In the genomic region with DNA sequence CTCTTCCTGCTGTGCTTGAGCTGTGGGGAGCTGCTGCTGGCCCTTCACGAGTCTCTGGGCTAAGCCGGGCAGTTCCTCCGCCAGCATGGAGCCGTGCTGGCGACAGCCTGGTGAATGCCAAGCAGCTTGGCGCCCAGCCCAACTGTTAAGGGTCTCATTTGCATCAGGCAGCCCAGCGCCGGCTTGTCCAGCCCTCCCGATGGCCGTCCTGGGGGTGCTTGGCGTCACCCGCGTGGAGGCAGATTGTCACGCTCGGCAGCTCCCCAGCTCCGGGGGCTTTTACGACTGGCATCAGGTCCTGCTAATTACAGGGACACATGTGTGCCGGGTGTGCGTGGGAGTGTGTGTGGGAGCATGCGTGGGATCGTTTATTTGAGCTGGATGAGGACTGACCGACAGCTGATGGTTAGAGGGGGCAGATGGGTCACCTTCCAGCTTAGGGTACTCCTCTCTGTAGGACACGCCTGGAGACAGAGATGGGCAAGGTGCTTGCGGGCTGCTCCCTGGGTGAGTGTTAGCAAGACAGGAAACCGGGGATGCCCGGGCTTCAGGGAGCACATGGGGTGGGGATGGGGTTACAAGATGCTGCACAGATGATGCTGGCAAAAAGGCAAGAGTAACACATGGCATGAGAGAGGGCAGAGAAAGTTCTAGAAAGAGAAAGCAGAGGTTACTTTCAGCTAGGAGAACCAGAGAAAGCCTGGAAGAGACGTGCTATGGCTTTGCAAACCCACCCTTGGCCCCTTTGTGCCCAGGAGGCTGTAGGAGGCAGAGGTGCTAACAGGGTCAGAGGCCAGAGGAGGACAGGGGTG, we compare ENCODE assay signal across 16 cellular contexts.
DNase-seq lines count a peak whose midpoint lies in the region; ATAC-seq, FAIRE-seq and TF ChIP-seq lines count a peak whose summit lies in the region.
"Had no signal": no experiment of that assay in that cellular context is flagged by ENCODE, and none has a peak within 500 bp of the region (broad histone marks: within the 10 kb centered on the region; RNA-seq: fewer than 3 reads in every experiment).

No MANE protein-coding gene starts in this region.

- peak; percentile 100 for DNase-seq in COR-L47 (lab: John Stamatoyannopoulos, UW)
- peak; percentile 82 for DNase-seq in NCI-H128 (lab: John Stamatoyannopoulos, UW; ENCODE audit: unreplicated experiment)
- peak; percentile 39 for DNase-seq in NCI-H748 treated with DMSO at 0.1 percent for 48 hours (lab: John Stamatoyannopoulos, UW)
- DNase-seq in mucosa of descending colon = peak in 2 of 3 donors; percentile 60 to 65
- no peak for DNase-seq in GOT3 (lab: John Stamatoyannopoulos, UW)
- DNase-seq in PC-3 = no peak
- DNase-seq in AG20443 (ENCODE audit: low spot score) = no peak
- no peak for DNase-seq in frontal cortex (ENCODE audit: low spot score in 2 of 2)
- DNase-seq: activated effector memory CD4-positive, alpha-beta T cell treated with anti-CD3 and anti-CD28 coated beads, Interleukin-2, amount 50 U/mL, for 16 hours; immature natural killer cell; NCI-H1930; stimulated activated CD4-positive, alpha-beta T cell treated with anti-CD3 and anti-CD28 coated beads, Interleukin-2, amount 100 ng/mL, for 48 hours had no signal

- no peaks in the 10 kb centered on the region for H3K9me2 ChIP-seq in PC-3 (replicated peaks; ENCODE audit: low read length)

- no peak for TF ChIP-seq CTCF in mucosa of descending colon (IDR thresholded peaks at IDR 0.05)
- TF ChIP-seq CTCF in PC-3 (conservative IDR thresholded peaks at IDR 0.05; ENCODE audit: low read depth, low read length) = no peak

- H3K27me3 ChIP-seq in PC-3 (ENCODE audit: low read length) = peaks cover 37% of the 10 kb centered on the region
- H3K27me3 ChIP-seq: vagina had no signal

- POLR2A ChIA-PET in PC-3 (lab: Charles Lee; ENCODE audit: unreplicated experiment) = no interaction called here

- no peak for FAIRE-seq in frontal cortex (lab: Jason Lieb, UNC)
- FAIRE-seq: GM12891 had no signal

- no peak overlapping the region for H3K4me2 ChIP-seq in PC-3 (ENCODE audit: low read length)

- no peak overlapping the region for H3K27ac ChIP-seq in PC-3 (ENCODE audit: low read length)
- H3K27ac ChIP-seq: gastroesophageal sphincter, vagina had no signal

- H2AFZ ChIP-seq in PC-3 (ENCODE audit: low read length) = no peak overlapping the region

- no peaks in the 10 kb centered on the region for H3F3A ChIP-seq in PC-3 (ENCODE audit: low read length, unreplicated experiment)

- ATAC-seq in mucosa of descending colon (peak; percentile 29), PC-3 (no peak)
- ATAC-seq: gastroesophageal sphincter, Right ventricle myocardium inferior had no signal

- no peaks in the 10 kb centered on the region for H3K9me3 ChIP-seq in mucosa of descending colon
- no peaks in the 10 kb centered on the region for H3K9me3 ChIP-seq in PC-3 (ENCODE audit: low read length)
- H3K9me3 ChIP-seq: gastroesophageal sphincter, vagina had no signal

- H3K36me3 ChIP-seq in mucosa of descending colon (ENCODE audit: low read depth) (no peaks in the 10 kb centered on the region), PC-3 (ENCODE audit: low read depth, low read length) (no peaks in the 10 kb centered on the region)
- H3K36me3 ChIP-seq: gastroesophageal sphincter, vagina had no signal

- no peaks in the 10 kb centered on the region for H4K20me1 ChIP-seq in PC-3 (ENCODE audit: low read length)

- no peaks in the 10 kb centered on the region for H3K79me2 ChIP-seq in PC-3 (ENCODE audit: low read length)

- no peak overlapping the region for H3K9ac ChIP-seq in PC-3 (ENCODE audit: low read length)

- CTCF ChIA-PET in PC-3 (lab: Charles Lee) = no interaction called here

- H3K4me1 ChIP-seq in mucosa of descending colon (ENCODE audit: low read depth) (no peaks in the 10 kb centered on the region), PC-3 (ENCODE audit: insufficient read depth, low read length) (no peaks in the 10 kb centered on the region)
- H3K4me1 ChIP-seq: gastroesophageal sphincter, vagina had no signal

- H3K4me3 ChIP-seq in mucosa of descending colon (no peak overlapping the region), PC-3 (ENCODE audit: low read length) (no peak overlapping the region)
- H3K4me3 ChIP-seq: gastroesophageal sphincter, vagina had no signal

- intact Hi-C loops in mucosa of descending colon (cut with DNase I, micrococcal nuclease) (no loop called here), PC-3 (cut with micrococcal nuclease) (no loop called here)

- BruUV-seq in PC-3 (replicated peaks; lab: Mats Ljungman, UMichigan) = no TSS peak

Comparison
In these comparisons a context has a peak if more than half of its experiments do, and no peak if none do; other contexts are left out.
1. DNase-seq: peak in COR-L47 (single experiment), NCI-H128 (single experiment), NCI-H748 treated with DMSO at 0.1 percent for 48 hours (single experiment) and mucosa of descending colon (2 of 3); none in GOT3 (single experiment), PC-3 (single experiment), AG20443 (single experiment) and frontal cortex (0 of 2).